19 cellular contexts compared by ENCODE assay signal in genomic region chr19:3114811-3115210, GRCh38. TPM values are rescaled to one million over a fixed set of nuclear protein-coding genes. Genes with fewer than 3 reads are reported as not detected.
"Had no signal": no experiment of that assay in that cellular context is flagged by ENCODE, and none has a peak within 500 bp of the region (broad histone marks: within the 10 kb centered on the region; RNA-seq: fewer than 3 reads in every experiment).

No MANE protein-coding gene starts in this region.

- FAIRE-seq: RCC 7860 had no signal

- ATAC-seq: SK-N-SH treated with all-trans-retinoic acid at 6 μM for 48 hours had no signal

- DNase-seq: KBM-7, MV-4-11, NCI-H1048, NCI-H1105, NCI-H1417, NCI-H146, NCI-H1694 treated with DMSO at 0.1 percent for 48 hours, NCI-H1930, NCI-H2081, NCI-H2107, NCI-H2227 treated with DMSO at 0.1 percent for 48 hours, NCI-H524, NCI-H526 treated with DMSO at 0.1 percent for 48 hours, NCI-H774, RPMI8226, SHP77 had no signal

RNA-seq across cellular contexts. Expression of gene GNA15, which starts 21.0 kb away (rescaled TPM):
- total RNA-seq: SK-MEL-5 had no signal
